ENCODE assay signal across 8 cellular contexts in genomic region chr10:5447611-5448071, GRCh38. TPM values are rescaled to one million over a fixed set of nuclear protein-coding genes. Genes with fewer than 3 reads are reported as not detected.
A peak's percentile ranks its signal among the peaks of the same experiment; 100 is the strongest.
DNase-seq lines count a peak whose midpoint lies in the region; ATAC-seq, FAIRE-seq and TF ChIP-seq lines count a peak whose summit lies in the region.

No MANE protein-coding gene starts in this region.

- no peak for DNase-seq in GM12891 (ENCODE audit: insufficient read length, low spot score)
- DNase-seq in central memory CD4-positive, alpha-beta T cell = peak; percentile 60
- DNase-seq in A172 (ENCODE audit: low spot score) = no peak
- DNase-seq in NCI-H2196 treated with DMSO at 0.1 percent for 48 hours (lab: John Stamatoyannopoulos, UW; ENCODE audit: unreplicated experiment) = no peak
- DNase-seq in NCI-H1092 treated with DMSO at 0.1 percent for 48 hours (lab: John Stamatoyannopoulos, UW) = no peak

- no peak overlapping the region for H2AFZ ChIP-seq in KMS-11 (ENCODE audit: low read depth)

- H3K9ac ChIP-seq in KMS-11 = no peak overlapping the region
- H3K9ac ChIP-seq in mucosa of rectum (ENCODE audit: low read depth in 1 of 2, low read length in 2 of 2) = peak overlapping the region; percentile 89 to 98

- peak; percentile 95 for FAIRE-seq in GM12891 (lab: Jason Lieb, UNC)

- H3K27me3 ChIP-seq in KMS-11 (ENCODE audit: insufficient read depth, low read depth) = no peaks in the 10 kb centered on the region
- no peaks in the 10 kb centered on the region for H3K27me3 ChIP-seq in mucosa of rectum (ENCODE audit: control insufficient read depth in 2 of 2, insufficient read depth in 2 of 2, low read length in 2 of 2)

- ATAC-seq in GM21619 (IDR thresholded peaks at IDR 0.05; ENCODE audit: unreplicated experiment) = peak; percentile 54

- H3K4me2 ChIP-seq in KMS-11 = peak overlapping the region; percentile 49

- 0 out of 2 replicates have a peak, but pooled peaks cover 4% of the 10 kb centered on the region for H3K36me3 ChIP-seq in KMS-11 (ENCODE audit: insufficient read depth)
- peaks cover 5% of the 10 kb centered on the region in 2 donors for H3K36me3 ChIP-seq in mucosa of rectum (ENCODE audit: control insufficient read depth in 2 of 2, insufficient read depth in 2 of 2, low read length in 2 of 2)

- H3K4me1 ChIP-seq in KMS-11 (ENCODE audit: low read depth, poor library complexity, severe bottlenecking) (peaks cover 51% of the 10 kb centered on the region), mucosa of rectum (ENCODE audit: control insufficient read depth in 2 of 2, insufficient read depth in 2 of 2, low read length in 2 of 2) (peaks cover 9 to 48% of the 10 kb centered on the region in 2 donors)

- no peak for TF ChIP-seq CTCF in KMS-11 (conservative IDR thresholded peaks at IDR 0.05; ENCODE audit: low read depth, low read length)

- TF ChIP-seq POLR2A in GM12891 (IDR thresholded peaks at IDR 0.05; ENCODE audit: low read depth, low read length) = no peak

- H3K4me3 ChIP-seq in KMS-11 (IDR thresholded peaks at IDR 0.05; ENCODE audit: insufficient read depth, low read depth, low read length) (no peak overlapping the region), mucosa of rectum (ENCODE audit: low read length in 2 of 2) (peak overlapping the region; percentile 92 to 95)

- H3K79me2 ChIP-seq in KMS-11 (ENCODE audit: insufficient read depth, low read depth) = peaks cover 49% of the 10 kb centered on the region

- H3K27ac ChIP-seq in KMS-11 = peak overlapping the region; percentile 39
- peak overlapping the region; percentile 94 to 98 for H3K27ac ChIP-seq in mucosa of rectum (ENCODE audit: low read depth in 2 of 2, low read length in 2 of 2)

- H3K9me3 ChIP-seq in mucosa of rectum (ENCODE audit: control insufficient read depth in 2 of 2, low read length in 2 of 2) = no peaks in the 10 kb centered on the region

- no peaks in the 10 kb centered on the region for H4K20me1 ChIP-seq in KMS-11 (ENCODE audit: insufficient read depth)

TF ChIP-seq in GM12891, 5 proteins besides CTCF, POLR2A, EP300 and RAD21:
- TF ChIP-seq POLR2AphosphoS5 (IDR thresholded peaks at IDR 0.05; ENCODE audit: low read depth, low read length) (no peak), TAF1 (IDR thresholded peaks at IDR 0.05; ENCODE audit: low read depth, low read length) (no peak), SPI1 (IDR thresholded peaks at IDR 0.05; ENCODE audit: low read depth, low read length) (no peak), PAX5 (IDR thresholded peaks at IDR 0.05; ENCODE audit: insufficient read depth, low read length, severe bottlenecking) (no peak), POU2F2 (IDR thresholded peaks at IDR 0.05; ENCODE audit: low read depth, low read length) (no peak)
TF ChIP-seq in GM12891: peak in this region for 0.

RNA-seq across cellular contexts. Expression of gene NET1, which starts 35.3 kb away (rescaled TPM):
- 11.7 TPM for polyA plus RNA-seq in GM12891 (2012; ENCODE audit: low read depth, missing spikeins)
- total RNA-seq in A172 (2014; rRNA removed; shearing (Covaris generic)) = 40.8 and 52.1 TPM in 2 replicates

RNA-seq across cellular contexts. Expression of gene TUBAL3, which starts 43.0 kb away (rescaled TPM):
- not detected for polyA plus RNA-seq in GM12891 (2012; ENCODE audit: low read depth, missing spikeins)
- not detected in 2 replicates for total RNA-seq in A172 (2014; rRNA removed; shearing (Covaris generic))

RNA-seq across cellular contexts. Expression of gene CALML5, which starts 51.7 kb away (rescaled TPM):
- not detected for polyA plus RNA-seq in GM12891 (2012; ENCODE audit: low read depth, missing spikeins)
- not detected in 2 replicates for total RNA-seq in A172 (2014; rRNA removed; shearing (Covaris generic))
